ENCODE assay signal across 8 cellular contexts in genomic region chr4:99950913-99951254, GRCh38. TPM values are rescaled to one million over a fixed set of nuclear protein-coding genes. Genes with fewer than 3 reads are reported as not detected.
DNase-seq lines count a peak whose midpoint lies in the region; ATAC-seq and TF ChIP-seq lines count a peak whose summit lies in the region.

No MANE protein-coding gene starts in this region.

- H3K4me3 ChIP-seq in GM08714 (ENCODE audit: low read length), result peak overlapping the region; percentile 96
- H3K4me3 ChIP-seq in iPS DF 6.9 (ENCODE audit: low read length), result peak overlapping the region; percentile 58; the same call in 1 of the 2 replicates
- peak overlapping the region; percentile 68 to 96 (median 79) for H3K4me3 ChIP-seq in skin epidermis

- no peak for ATAC-seq in omental fat pad (ENCODE audit: low FRiP score)

- TF ChIP-seq CTCF in VCaP (conservative IDR thresholded peaks at IDR 0.05) (no peak), omental fat pad (IDR thresholded peaks at IDR 0.05) (no peak)

- H3K9me3 ChIP-seq in iPS DF 6.9 (ENCODE audit: control insufficient read depth, insufficient read depth, low read length), result no peaks in the 10 kb centered on the region

- H3K27me3 ChIP-seq in iPS DF 6.9 (ENCODE audit: control insufficient read depth, insufficient read depth, low read length), result no peaks in the 10 kb centered on the region

- peaks cover 5% of the 10 kb centered on the region; the same call in 1 of the 2 replicates for H3K36me3 ChIP-seq in iPS DF 6.9 (ENCODE audit: control insufficient read depth, insufficient read depth, low read length)

- H3K27ac ChIP-seq in VCaP (peak overlapping the region; percentile 93), iPS DF 6.9 (ENCODE audit: low read length) (no peak overlapping the region), skin epidermis (peak overlapping the region in 20 of 21 experiments; percentile 74 to 97 (median 89))

- DNase-seq in iPS DF 6.9 (ENCODE audit: low read depth, low spot score) (no peak), SIG-M5 (lab: John Stamatoyannopoulos, UW) (no peak), omental fat pad (ENCODE audit: low spot score) (no peak), AG20443 (ENCODE audit: low spot score) (no peak)
- no peak for DNase-seq in stimulated activated CD4-positive, alpha-beta T cell treated with anti-CD3 and anti-CD28 coated beads, Interleukin-15, amount 100 ng/mL, for 24 hours

- WGBS in iPS DF 6.9 (ENCODE audit: insufficient coverage, insufficient read length), result no CpG with 5 or more reads among the region's 8 CpGs

- no peaks in the 10 kb centered on the region for H3K4me1 ChIP-seq in iPS DF 6.9 (ENCODE audit: control insufficient read depth, insufficient read depth, low read length)

RNA-seq across cellular contexts. Expression of gene H2AZ1, which starts 0.8 kb away (rescaled TPM):
- total RNA-seq in omental fat pad, result 100 to 1,000 TPM in 3 of 4 donors, 10 to 100 TPM in 1; 99.0 to 177 (median 129) TPM

RNA-seq across cellular contexts. Expression of gene DNAJB14, which starts 4.5 kb away (rescaled TPM):
- total RNA-seq in omental fat pad, result 10 to 100 TPM; 27.7 to 45.2 (median 32.6) TPM

RNA-seq across cellular contexts. Expression of gene LAMTOR3, which starts 56.7 kb away (rescaled TPM):
- 10 to 100 TPM; 41.3 to 48.9 (median 43.6) TPM for total RNA-seq in omental fat pad
